Comparison of ENCODE assay signal across 13 cellular contexts in genomic region chr3:49566312-49566711, GRCh38. TPM values are rescaled to one million over a fixed set of nuclear protein-coding genes. Genes with fewer than 3 reads are reported as not detected.
DNase-seq lines count a peak whose midpoint lies in the region; ATAC-seq and TF ChIP-seq lines count a peak whose summit lies in the region.
"Had no signal": no experiment of that assay in that cellular context is flagged by ENCODE, and none has a peak within 500 bp of the region (broad histone marks: within the 10 kb centered on the region; RNA-seq: fewer than 3 reads in every experiment).

No MANE protein-coding gene starts in this region.

- H3K9me3 ChIP-seq in cardiac muscle cell (ENCODE audit: low read depth) (no peaks in the 10 kb centered on the region), heart left ventricle (no peaks in the 10 kb centered on the region), OCI-LY3 (ENCODE audit: insufficient read depth, low read length) (no peaks in the 10 kb centered on the region)
- H3K9me3 ChIP-seq: BE2C, heart right ventricle, mucosa of descending colon had no signal

- DNase-seq in cardiac muscle cell (ENCODE audit: low read depth in 1 of 2, low spot score in 1 of 2) (no peak), heart left ventricle (no peak), fibroblast of pulmonary artery (ENCODE audit: low read depth) (peak; percentile 3), GM10266 (ENCODE audit: extremely low spot score) (no peak), NCI-H69 (lab: John Stamatoyannopoulos, UW) (no peak), NAMALWA (ENCODE audit: low spot score) (no peak)
- DNase-seq: BE2C, heart right ventricle, mucosa of descending colon, NCI-H526, right cardiac atrium had no signal

- 80 to 84% (median 82%) methylated on average over 2 of the region's 2 CpGs for WGBS in heart left ventricle, 4 donors

- no peak overlapping the region for H3K4me2 ChIP-seq in OCI-LY3 (ENCODE audit: low read length)

- H3K36me3 ChIP-seq in cardiac muscle cell (no peaks in the 10 kb centered on the region), heart left ventricle (no peaks in the 10 kb centered on the region), OCI-LY3 (replicated peaks; ENCODE audit: low read depth, low read length) (no peaks in the 10 kb centered on the region)
- H3K36me3 ChIP-seq: BE2C, heart right ventricle had no signal

- H4K20me1 ChIP-seq in OCI-LY3 (ENCODE audit: insufficient read depth, low read length), result no peaks in the 10 kb centered on the region

- no peak overlapping the region for H2AFZ ChIP-seq in OCI-LY3 (ENCODE audit: low read depth, low read length)

- H3K4me1 ChIP-seq in cardiac muscle cell (ENCODE audit: low read depth) (no peaks in the 10 kb centered on the region), heart left ventricle (no peaks in the 10 kb centered on the region), OCI-LY3 (ENCODE audit: low read length) (no peaks in the 10 kb centered on the region)
- H3K4me1 ChIP-seq: BE2C, heart right ventricle had no signal

- no peak for ATAC-seq in heart left ventricle
- no peak for ATAC-seq in GM19467 (IDR thresholded peaks at IDR 0.05; ENCODE audit: unreplicated experiment)
- ATAC-seq: heart right ventricle, mucosa of descending colon, right cardiac atrium had no signal

- intact Hi-C loops in heart left ventricle (cut with DNase I), result no loop called here

- H3K27me3 ChIP-seq in cardiac muscle cell (no peaks in the 10 kb centered on the region), heart left ventricle (no peaks in the 10 kb centered on the region), OCI-LY3 (ENCODE audit: low read depth, low read length) (no peaks in the 10 kb centered on the region)
- H3K27me3 ChIP-seq: BE2C, heart right ventricle had no signal

- H3K4me3 ChIP-seq in cardiac muscle cell (no peak overlapping the region), heart left ventricle (no peak overlapping the region), OCI-LY3 (ENCODE audit: low read length) (no peak overlapping the region), fibroblast of pulmonary artery (replicated peaks; ENCODE audit: low read depth, low read length) (no peak overlapping the region)
- H3K4me3 ChIP-seq: heart right ventricle, mucosa of descending colon had no signal

- TF ChIP-seq CTCF in cardiac muscle cell (IDR thresholded peaks at IDR 0.05; ENCODE audit: low read depth, low read length) (peak; percentile 34), heart left ventricle (IDR thresholded peaks at IDR 0.05) (peak in 1 of 12 donors; percentile 17), OCI-LY3 (IDR thresholded peaks at IDR 0.05; ENCODE audit: low read depth, low read length) (peak; percentile 35), fibroblast of pulmonary artery (IDR thresholded peaks at IDR 0.05; ENCODE audit: low read length, missing control alignments) (peak; percentile 36), GM10266 (IDR thresholded peaks at IDR 0.05; ENCODE audit: control insufficient read depth, insufficient read depth, low read depth, missing control alignments) (no peak)

- H3K27ac ChIP-seq in cardiac muscle cell, result no peak overlapping the region
- no peak overlapping the region for H3K27ac ChIP-seq in heart left ventricle
- no peak overlapping the region for H3K27ac ChIP-seq in OCI-LY3 (ENCODE audit: low read length)
- H3K27ac ChIP-seq: heart right ventricle had no signal

- no peak overlapping the region for H3K9ac ChIP-seq in OCI-LY3 (ENCODE audit: low read length)

- H3K79me2 ChIP-seq in OCI-LY3 (ENCODE audit: low read length), result no peaks in the 10 kb centered on the region

- TF ChIP-seq POLR2A in heart left ventricle (IDR thresholded peaks at IDR 0.05), result no peak

RNA-seq across cellular contexts. Expression of gene BSN, which starts 12.0 kb away (rescaled TPM):
- total RNA-seq in cardiac muscle cell (1.9 and 2.1 TPM in 2 replicates), heart left ventricle (1 to 10 TPM in 5 of 9 donors, under 1 TPM in 4; 0.12 to 1.6 (median 1.0) TPM)
- polyA plus RNA-seq in cardiac muscle cell (1.2 and 1.6 TPM in 2 replicates), heart left ventricle (under 1 TPM; 0.19 to 0.42 TPM)
